Comparison of ENCODE assay signal across 25 cellular contexts in genomic region chrX:83508526-83509245, GRCh38. TPM values are rescaled to one million over a fixed set of nuclear protein-coding genes. Genes with fewer than 3 reads are reported as not detected.
A peak's percentile ranks its signal among the peaks of the same experiment; 100 is the strongest.
DNase-seq lines count a peak whose midpoint lies in the region; ATAC-seq and TF ChIP-seq lines count a peak whose summit lies in the region.
"Had no signal": no experiment of that assay in that cellular context is flagged by ENCODE, and none has a peak within 500 bp of the region (broad histone marks: within the 10 kb centered on the region; RNA-seq: fewer than 3 reads in every experiment).

No MANE protein-coding gene starts in this region.

- H3K27ac ChIP-seq in neuronal stem cell (replicated peaks; ENCODE audit: low read length), result no peak overlapping the region
- H3K27ac ChIP-seq: GM23248, stomach, vagina had no signal

- H3K4me2 ChIP-seq in neuronal stem cell (ENCODE audit: insufficient read depth, low read length, poor library complexity, severe bottlenecking), result peak overlapping the region; percentile 49

- H3K9me3 ChIP-seq in ES-I3 (ENCODE audit: control insufficient read depth, insufficient read depth, low read length) (no peaks in the 10 kb centered on the region), neuronal stem cell (replicated peaks in 1 of 2; ENCODE audit: control insufficient read depth in 2 of 2, insufficient read depth in 1 of 2, low read depth in 1 of 2, low read length in 2 of 2) (no peaks in the 10 kb centered on the region)
- H3K9me3 ChIP-seq: vagina had no signal

- H3K9me3 Mint-ChIP-seq in T-cell (peaks cover 0 to 4% (median 0%) of the 10 kb centered on the region in 3 donors), glutamatergic neuron (ENCODE audit: unreplicated experiment) (peaks cover 11% of the 10 kb centered on the region)
- H3K9me3 Mint-ChIP-seq: central memory CD8-positive, alpha-beta T cell had no signal

- POLR2A ChIA-PET in T-cell (lab: Charles Lee), result no interaction called here

- no peak overlapping the region for H3K23ac ChIP-seq in neuronal stem cell (ENCODE audit: low read depth, low read length, poor library complexity)

- H3K4me3 ChIP-seq in neuronal stem cell (ENCODE audit: low read length in 2 of 2), result peak overlapping the region; percentile 69 to 74
- H3K4me3 ChIP-seq: GM23248, vagina had no signal

- H4K8ac ChIP-seq in neuronal stem cell (ENCODE audit: low read depth, low read length), result no peak overlapping the region

- H3K4ac ChIP-seq in neuronal stem cell (ENCODE audit: low read length), result no peak overlapping the region

- H2AFZ ChIP-seq in neuronal stem cell (ENCODE audit: low read length), result peak overlapping the region; percentile 28
- H2AFZ ChIP-seq: GM23248 had no signal

- H3K27me3 Mint-ChIP-seq in T-cell (peaks cover 59 to 85% of the 10 kb centered on the region in 2 donors), glutamatergic neuron (ENCODE audit: unreplicated experiment) (peaks cover 11% of the 10 kb centered on the region)

- WGBS in neuronal stem cell (ENCODE audit: extremely low coverage in 2 of 2, insufficient read length in 2 of 2, insufficient replicate concordance in 1 of 2), 2 donors, result no CpG with 5 or more reads among the region's 50 CpGs

- no peak overlapping the region for H2BK12ac ChIP-seq in neuronal stem cell (ENCODE audit: low read length)

- H3K9ac ChIP-seq in ES-I3 (ENCODE audit: low read depth, low read length) (peak overlapping the region; percentile 46; the same call in 1 of the 2 replicates), neuronal stem cell (ENCODE audit: low read depth, low read length, poor library complexity) (peak overlapping the region; percentile 60)
- H3K9ac ChIP-seq: GM23248 had no signal

- no peak overlapping the region for H2BK15ac ChIP-seq in neuronal stem cell (ENCODE audit: low read length)

- no peak overlapping the region for H2BK120ac ChIP-seq in neuronal stem cell (ENCODE audit: low read depth, low read length)

- H2BK5ac ChIP-seq in neuronal stem cell (ENCODE audit: low read length), result no peak overlapping the region

- peaks cover 0 to 13% (median 6%) of the 10 kb centered on the region in 3 donors for H3K4me1 Mint-ChIP-seq in T-cell
- H3K4me1 Mint-ChIP-seq in glutamatergic neuron (ENCODE audit: low read depth, unreplicated experiment), result peaks cover 16% of the 10 kb centered on the region
- H3K4me1 Mint-ChIP-seq: central memory CD8-positive, alpha-beta T cell had no signal

- no peak overlapping the region for H3K14ac ChIP-seq in neuronal stem cell (ENCODE audit: low read length)

- H4K91ac ChIP-seq in neuronal stem cell (ENCODE audit: low read depth, low read length, poor library complexity), result no peak overlapping the region

- H3K27ac Mint-ChIP-seq in T-cell (no peak overlapping the region), glutamatergic neuron (ENCODE audit: unreplicated experiment) (peak overlapping the region; percentile 38)
- H3K27ac Mint-ChIP-seq: activated T-helper 17 cell treated with anti-CD3 and anti-CD28 coated beads, Interleukin-2, amount 50 U/mL, for 72 hours; effector memory CD8-positive, alpha-beta T cell had no signal

- H3K4me3 Mint-ChIP-seq in T-cell (peak overlapping the region in 2 of 3 donors; percentile 11 to 27), glutamatergic neuron (ENCODE audit: unreplicated experiment) (peak overlapping the region; percentile 90)

- H2AK5ac ChIP-seq in neuronal stem cell (ENCODE audit: low read depth, low read length), result no peak overlapping the region

- H3K36me3 Mint-ChIP-seq in T-cell, result no peaks in the 10 kb centered on the region
- H3K36me3 Mint-ChIP-seq in glutamatergic neuron (ENCODE audit: unreplicated experiment), result no peaks in the 10 kb centered on the region
- H3K36me3 Mint-ChIP-seq: CD4-positive, CD25-positive, alpha-beta regulatory T cell had no signal

- peaks cover 20% of the 10 kb centered on the region for H3K4me1 ChIP-seq in ES-I3 (ENCODE audit: insufficient read depth, low read length)
- peaks cover 10 to 11% of the 10 kb centered on the region in 2 donors for H3K4me1 ChIP-seq in neuronal stem cell (ENCODE audit: control insufficient read depth in 2 of 2, insufficient read depth in 1 of 2, low read depth in 1 of 2, low read length in 2 of 2)
- H3K4me1 ChIP-seq: vagina had no signal

- CTCF ChIA-PET in T-cell (lab: Charles Lee), result no interaction called here

- no peak for TF ChIP-seq CTCF in glutamatergic neuron (IDR thresholded peaks at IDR 0.05; ENCODE audit: partially characterized antibody, unreplicated experiment)

- ATAC-seq in T-cell (replicated peaks in 1 of 4) (no peak), GM19467 (IDR thresholded peaks at IDR 0.05; ENCODE audit: unreplicated experiment) (no peak)
- ATAC-seq: activated T-helper 17 cell treated with anti-CD3 and anti-CD28 coated beads, Interleukin-2, amount 50 U/mL, for 72 hours; effector memory CD8-positive, alpha-beta T cell had no signal

- no peaks in the 10 kb centered on the region for H3K36me3 ChIP-seq in ES-I3 (ENCODE audit: insufficient read depth, low read length)
- H3K36me3 ChIP-seq in neuronal stem cell (replicated peaks in 1 of 2; ENCODE audit: control insufficient read depth in 2 of 2, insufficient read depth in 2 of 2, low read length in 2 of 2), result peaks cover 0 to 3% of the 10 kb centered on the region in 2 donors
- H3K36me3 ChIP-seq: stomach, vagina had no signal

- DNase-seq in T-cell, result no peak
- DNase-seq in glutamatergic neuron, result peak; percentile 16
- no peak for DNase-seq in neuronal stem cell (ENCODE audit: low spot score)
- no peak for DNase-seq in NCI-H1048 (lab: John Stamatoyannopoulos, UW)
- no peak for DNase-seq in SW480 (ENCODE audit: low spot score)
- no peak for DNase-seq in OCI-M2 (lab: John Stamatoyannopoulos, UW; ENCODE audit: unreplicated experiment)
- DNase-seq: activated CD8-positive, alpha-beta memory T cell treated with anti-CD3 and anti-CD28 coated beads for 24 hours; CD4-positive, CD25-positive, alpha-beta regulatory T cell; DMS153; effector memory CD8-positive, alpha-beta T cell; NCI-H1105; NCI-H2107; NCI-H526; SHP77; stimulated activated CD4-positive, alpha-beta T cell treated with anti-CD3 and anti-CD28 coated beads, Interleukin-1b, Interleukin-23, amount 100 ng/mL, for 48 hours; stomach had no signal

- peaks cover 0 to 48% (median 2%) of the 10 kb centered on the region in 3 experiments for H3K27me3 ChIP-seq in neuronal stem cell (ENCODE audit: control insufficient read depth in 3 of 3, insufficient read depth in 3 of 3, low read depth in 1 of 3, low read length in 3 of 3)

- peak overlapping the region; percentile 38 for H3K18ac ChIP-seq in neuronal stem cell (ENCODE audit: low read length)

- no peaks in the 10 kb centered on the region for H3K79me1 ChIP-seq in neuronal stem cell (ENCODE audit: low read depth, low read length)

RNA-seq across cellular contexts. Expression of gene POU3F4, which starts 0.6 kb away (rescaled TPM):
- not detected for total RNA-seq in T-cell
- 1.8 TPM for total RNA-seq in glutamatergic neuron (ENCODE audit: unreplicated experiment)
- polyA plus RNA-seq in neuronal stem cell (2013, experiment 1 of 2), result 0.01 TPM
- polyA plus RNA-seq in neuronal stem cell (2013, experiment 2 of 2), result 0.03 TPM
- total RNA-seq: activated T-helper 17 cell treated with anti-CD3 and anti-CD28 coated beads, Interleukin-2, amount 50 U/mL, for 72 hours; CD4-positive, CD25-positive, alpha-beta regulatory T cell; GM23248; mononuclear cell; omental fat pad; stomach; vagina had no signal
- polyA plus RNA-seq: AG04450; CD4-positive, CD25-positive, alpha-beta regulatory T cell; GM23248; stomach had no signal
